In the genomic region with DNA sequence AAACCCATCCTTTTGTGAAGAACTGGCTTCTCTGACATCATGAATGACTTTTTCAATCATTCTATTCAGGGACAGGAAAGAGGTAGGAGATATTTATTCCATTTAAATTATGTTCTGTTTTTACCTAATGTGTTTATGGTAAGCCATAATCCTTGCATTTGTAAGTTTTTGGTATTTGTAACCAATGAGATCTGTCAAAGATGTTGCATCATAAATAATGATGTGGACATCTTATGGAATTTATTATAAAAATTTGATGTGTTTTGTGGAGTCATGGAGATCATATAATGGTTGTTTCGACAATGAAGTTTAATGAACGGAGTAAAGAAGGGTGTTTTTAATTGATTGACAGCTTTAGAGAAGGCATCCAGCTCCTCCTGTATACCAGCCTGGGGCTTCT, we compare ENCODE assay signal across 2 cellular contexts.
TF ChIP-seq lines count a peak whose summit lies in the region.

No MANE protein-coding gene starts in this region.

TF ChIP-seq in A549, 52 proteins besides CTCF, POLR2A, EP300 and RAD21 (continued from another document):
- no peak for TF ChIP-seq CHD4 (IDR thresholded peaks at IDR 0.05; ENCODE audit: borderline replicate concordance)
- TF ChIP-seq HOXA7 (CRISPR knock-in tag; IDR thresholded peaks at IDR 0.05), result no peak
- TF ChIP-seq, protein P1, sequence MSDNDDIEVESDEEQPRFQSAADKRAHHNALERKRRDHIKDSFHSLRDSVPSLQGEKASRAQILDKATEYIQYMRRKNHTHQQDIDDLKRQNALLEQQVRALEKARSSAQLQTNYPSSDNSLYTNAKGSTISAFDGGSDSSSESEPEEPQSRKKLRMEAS (IDR thresholded peaks at IDR 0.05), result no peak
- no peak for TF ChIP-seq CEBPB (IDR thresholded peaks at IDR 0.05)
- TF ChIP-seq, protein P2, sequence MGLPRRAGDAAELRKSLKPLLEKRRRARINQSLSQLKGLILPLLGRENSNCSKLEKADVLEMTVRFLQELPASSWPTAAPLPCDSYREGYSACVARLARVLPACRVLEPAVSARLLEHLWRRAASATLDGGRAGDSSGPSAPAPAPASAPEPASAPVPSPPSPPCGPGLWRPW (IDR thresholded peaks at IDR 0.05), result no peak
- no peak for TF ChIP-seq ZFP36 (IDR thresholded peaks at IDR 0.05; ENCODE audit: borderline replicate concordance, partially characterized antibody)
- no peak for TF ChIP-seq NFE2L2 (conservative IDR thresholded peaks at IDR 0.05; ENCODE audit: low read length)
- TF ChIP-seq ESRRA (IDR thresholded peaks at IDR 0.05; ENCODE audit: borderline replicate concordance, low read length), result no peak
- TF ChIP-seq FOSB (CRISPR knock-in tag; IDR thresholded peaks at IDR 0.05), result no peak
- no peak for TF ChIP-seq RFX5 (IDR thresholded peaks at IDR 0.05)
- TF ChIP-seq, protein P3, sequence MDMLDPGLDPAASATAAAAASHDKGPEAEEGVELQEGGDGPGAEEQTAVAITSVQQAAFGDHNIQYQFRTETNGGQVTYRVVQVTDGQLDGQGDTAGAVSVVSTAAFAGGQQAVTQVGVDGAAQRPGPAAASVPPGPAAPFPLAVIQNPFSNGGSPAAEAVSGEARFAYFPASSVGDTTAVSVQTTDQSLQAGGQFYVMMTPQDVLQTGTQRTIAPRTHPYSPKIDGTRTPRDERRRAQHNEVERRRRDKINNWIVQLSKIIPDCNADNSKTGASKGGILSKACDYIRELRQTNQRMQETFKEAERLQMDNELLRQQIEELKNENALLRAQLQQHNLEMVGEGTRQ (IDR thresholded peaks at IDR 0.05), result no peak
- no peak for TF ChIP-seq NPAS2 (CRISPR knock-in tag; IDR thresholded peaks at IDR 0.05; ENCODE audit: borderline replicate concordance)

TF ChIP-seq in IMR-90, 13 proteins besides CTCF, POLR2A, EP300 and RAD21 (continued from another document):
- no peak for TF ChIP-seq FOS (IDR thresholded peaks at IDR 0.05; ENCODE audit: low read depth, low read length)
- no peak for TF ChIP-seq CHD1 (IDR thresholded peaks at IDR 0.05; ENCODE audit: low read depth, low read length)
- TF ChIP-seq MAFK (IDR thresholded peaks at IDR 0.05; ENCODE audit: low read depth, low read length), result no peak
- TF ChIP-seq CEBPB (IDR thresholded peaks at IDR 0.05; ENCODE audit: low read depth, low read length), result peak; percentile 73
- TF ChIP-seq, protein P3 (IDR thresholded peaks at IDR 0.05; ENCODE audit: low read depth, low read length), result no peak
